In genomic region chr10:49606981-49607535, GRCh38 we compare ENCODE assay signal across 8 cellular contexts. TPM values are rescaled to one million over a fixed set of nuclear protein-coding genes. Genes with fewer than 3 reads are reported as not detected.
DNase-seq lines count a peak whose midpoint lies in the region; ATAC-seq lines count a peak whose summit lies in the region.

No MANE protein-coding gene starts in this region.

- 0 out of 2 replicates have a peak overlapping the region, but pooled peaks have one; percentile 15 for H3K4me3 ChIP-seq in Jurkat, Clone E6-1 (ENCODE audit: low read length)

- POLR2A ChIA-PET in activated CD4-positive, alpha-beta T cell treated with anti-CD3 and anti-CD28 coated beads, Interleukin-2, amount 10 ng/mL, durations not matched to agents 7 days and 5 days (lab: Charles Lee) = no interaction called here

- peaks cover 5% of the 10 kb centered on the region for H3K36me3 Mint-ChIP-seq in activated CD4-positive, alpha-beta T cell treated with anti-CD3 and anti-CD28 coated beads, Interleukin-2, amount 10 ng/mL, durations not matched to agents 7 days and 5 days (ENCODE audit: low read depth)

- in situ Hi-C loops in ACHN (cut with HindIII; ENCODE audit: low pct_ligation_motif_present, low pct_unique_long_range_greater_than_20kb, low sequenced_read_pairs) = no loop called here

- H3K9me3 Mint-ChIP-seq in activated CD4-positive, alpha-beta T cell treated with anti-CD3 and anti-CD28 coated beads, Interleukin-2, amount 10 ng/mL, durations not matched to agents 7 days and 5 days = peaks cover 3% of the 10 kb centered on the region

- H3K27ac Mint-ChIP-seq in activated CD4-positive, alpha-beta T cell treated with anti-CD3 and anti-CD28 coated beads, Interleukin-2, amount 10 ng/mL, durations not matched to agents 7 days and 5 days = no peak overlapping the region

- no peak overlapping the region for H3K4me3 Mint-ChIP-seq in activated CD4-positive, alpha-beta T cell treated with anti-CD3 and anti-CD28 coated beads, Interleukin-2, amount 10 ng/mL, durations not matched to agents 7 days and 5 days

- CTCF ChIA-PET in activated CD4-positive, alpha-beta T cell treated with anti-CD3 and anti-CD28 coated beads, Interleukin-2, amount 10 ng/mL, durations not matched to agents 7 days and 5 days (lab: Charles Lee) = no interaction called here

- H3K4me1 Mint-ChIP-seq in activated CD4-positive, alpha-beta T cell treated with anti-CD3 and anti-CD28 coated beads, Interleukin-2, amount 10 ng/mL, durations not matched to agents 7 days and 5 days = peaks cover 9% of the 10 kb centered on the region

- DNase-seq in ACHN = peak; percentile 92
- DNase-seq in Jurkat, Clone E6-1 (ENCODE audit: low read depth, low spot score) = peak; percentile 75
- DNase-seq in activated CD4-positive, alpha-beta T cell treated with anti-CD3 and anti-CD28 coated beads, Interleukin-2, amount 10 ng/mL, durations not matched to agents 7 days and 5 days = peak; percentile 83
- peak; percentile 38 for DNase-seq in effector CD4-positive, alpha-beta T cell
- peak; percentile 65 for DNase-seq in mucosa of gallbladder (ENCODE audit: low spot score)
- peak; percentile 13 to 42 for DNase-seq in stimulated activated CD8-positive, alpha-beta memory T cell treated with anti-CD3 and anti-CD28 coated beads, Interleukin-7, amount 100 ng/mL, for 48 hours (ENCODE audit: extremely low read depth in 1 of 2, low read depth in 1 of 2)

- H3K27me3 Mint-ChIP-seq in activated CD4-positive, alpha-beta T cell treated with anti-CD3 and anti-CD28 coated beads, Interleukin-2, amount 10 ng/mL, durations not matched to agents 7 days and 5 days = peaks cover 48% of the 10 kb centered on the region

- ATAC-seq in GM19463 (IDR thresholded peaks at IDR 0.05; ENCODE audit: unreplicated experiment) = peak; percentile 85
- ATAC-seq in HG03175 (IDR thresholded peaks at IDR 0.05; ENCODE audit: unreplicated experiment) = no peak

RNA-seq across cellular contexts. Expression of gene SLC18A3, which starts 3.1 kb away (rescaled TPM):
- not detected for polyA plus RNA-seq in Jurkat, Clone E6-1 (2012; ENCODE audit: insufficient read depth, insufficient read length)
- not detected for total RNA-seq in activated CD4-positive, alpha-beta T cell treated with anti-CD3 and anti-CD28 coated beads, Interleukin-2, amount 10 ng/mL, durations not matched to agents 7 days and 5 days
- 0.20 TPM for total RNA-seq in mucosa of gallbladder

RNA-seq across cellular contexts. Expression of gene CHAT, which starts 6.8 kb away (rescaled TPM):
- 2.0 TPM for polyA plus RNA-seq in Jurkat, Clone E6-1 (2012; ENCODE audit: insufficient read depth, insufficient read length)
- total RNA-seq in activated CD4-positive, alpha-beta T cell treated with anti-CD3 and anti-CD28 coated beads, Interleukin-2, amount 10 ng/mL, durations not matched to agents 7 days and 5 days = not detected
- 0.86 TPM for total RNA-seq in mucosa of gallbladder

Comparison
In these comparisons a context has a peak if more than half of its experiments do, and no peak if none do; other contexts are left out.
1. DNase-seq: peak in every context shown above with its lines; median percentile 92 in ACHN; 83 in activated CD4-positive, alpha-beta T cell treated with anti-CD3 and anti-CD28 coated beads, Interleukin-2, amount 10 ng/mL, durations not matched to agents 7 days and 5 days; 75 in Jurkat, Clone E6-1; 65 in mucosa of gallbladder; 38 in effector CD4-positive, alpha-beta T cell; 28 in stimulated activated CD8-positive, alpha-beta memory T cell treated with anti-CD3 and anti-CD28 coated beads, Interleukin-7, amount 100 ng/mL, for 48 hours.